In genomic region chr10:119391430-119392313, GRCh38 we compare ENCODE assay signal across 15 cellular contexts.
DNase-seq lines count a peak whose midpoint lies in the region; ATAC-seq and TF ChIP-seq lines count a peak whose summit lies in the region.
"Had no signal": no experiment of that assay in that cellular context is flagged by ENCODE, and none has a peak within 500 bp of the region (broad histone marks: within the 10 kb centered on the region; RNA-seq: fewer than 3 reads in every experiment).

No MANE protein-coding gene starts in this region.

- ATAC-seq in sciatic nerve (peak; percentile 19), GM18909 (IDR thresholded peaks at IDR 0.05; ENCODE audit: poor library complexity, unreplicated experiment) (no peak)
- ATAC-seq: activated T-cell treated with anti-CD3 and anti-CD28 coated beads, Interleukin-2, amount 50 U/mL, for 4 hours; left lobe of liver had no signal

- intact Hi-C loops in sciatic nerve (cut with DNase I) = no loop called here

- TF ChIP-seq CTCF in fibroblast of mammary gland (conservative IDR thresholded peaks at IDR 0.05; ENCODE audit: control insufficient read depth, insufficient read depth, low read depth, low read length) = no peak

- H3K4me3 ChIP-seq in fibroblast of mammary gland (ENCODE audit: control insufficient read depth, low read depth, low read length) = no peak overlapping the region

- peak; percentile 82 for DNase-seq in DMS 273 (lab: John Stamatoyannopoulos, UW; ENCODE audit: unreplicated experiment)
- DNase-seq in NCI-H69 (lab: John Stamatoyannopoulos, UW) = peak; percentile 41
- DNase-seq in fibroblast of mammary gland (ENCODE audit: low read depth) = peak; percentile 37
- no peak for DNase-seq in sciatic nerve (ENCODE audit: low spot score)
- no peak for DNase-seq in NCI-H510A (lab: John Stamatoyannopoulos, UW)
- DNase-seq in SIG-M5 (lab: John Stamatoyannopoulos, UW) = no peak
- DNase-seq: activated CD4-positive, alpha-beta T cell treated with anti-CD3 and anti-CD28 coated beads, Interleukin-2, amount 50 U/mL, for 4 hours; activated T-cell treated with anti-CD3 and anti-CD28 coated beads, Interleukin-2, amount 50 U/mL, for 4 hours; brain microvascular endothelial cell; effector CD8-positive, alpha-beta T cell; foreskin melanocyte; MM.1S; NCI-H1694 treated with DMSO at 0.1 percent for 48 hours had no signal

Comparison
In these comparisons a context has a peak if more than half of its experiments do, and no peak if none do; other contexts are left out.
1. DNase-seq: peak in DMS 273 (single experiment), NCI-H69 (single experiment) and fibroblast of mammary gland (single experiment); none in sciatic nerve (single experiment), NCI-H510A (single experiment) and SIG-M5 (single experiment).